ENCODE assay signal across 1 cellular context in genomic region chr10:35089641-35090161, GRCh38.
TF ChIP-seq lines count a peak whose summit lies in the region.

No MANE protein-coding gene starts in this region.

TF ChIP-seq in endothelial cell of umbilical vein, 7 proteins besides CTCF, POLR2A, EP300 and RAD21 (continued from another document):
- TF ChIP-seq JUN (IDR thresholded peaks at IDR 0.05; ENCODE audit: borderline replicate concordance, insufficient read depth, insufficient read length, low read depth) = no peak
